In genomic region chr5:7856855-7857254, GRCh38 we compare ENCODE assay signal across 8 cellular contexts. TPM values are rescaled to one million over a fixed set of nuclear protein-coding genes. Genes with fewer than 3 reads are reported as not detected.
DNase-seq lines count a peak whose midpoint lies in the region; ATAC-seq, FAIRE-seq and TF ChIP-seq lines count a peak whose summit lies in the region.

No MANE protein-coding gene starts in this region.

- no peak for TF ChIP-seq EP300 in K562 (IDR thresholded peaks at IDR 0.05; ENCODE audit: low read length)
- TF ChIP-seq EP300 in upper lobe of left lung (IDR thresholded peaks at IDR 0.05): no peak

- H3K4me1 ChIP-seq in K562 (replicated peaks in 1 of 2; ENCODE audit: control insufficient read depth in 2 of 2, insufficient read depth in 2 of 2, low read length in 2 of 2) (peaks cover 0 to 10% of the 10 kb centered on the region in 2 experiments; a peak in 4 of 5 replicates), kidney (ENCODE audit: control insufficient read depth in 1 of 2, insufficient read depth in 1 of 2, low read depth in 1 of 2, low read length in 2 of 2) (peaks cover 0 to 2% of the 10 kb centered on the region in 2 donors), upper lobe of left lung (peaks cover 0 to 4% (median under 1%) of the 10 kb centered on the region in 4 donors)

- H3K79me2 ChIP-seq in K562 (ENCODE audit: control insufficient read depth, insufficient read depth, low read length): no peaks in the 10 kb centered on the region

- peak; percentile 42 for DNase-seq in DMS79 (lab: John Stamatoyannopoulos, UW)
- DNase-seq in HFF-Myc (ENCODE audit: extremely low read depth, low read depth): no peak
- DNase-seq in NCI-H748 treated with DMSO at 0.1 percent for 48 hours (lab: John Stamatoyannopoulos, UW): peak; percentile 84
- peak; percentile 34 to 67 (median 52) for DNase-seq in K562 (ENCODE audit: extremely low read depth in 1 of 4, low spot score in 3 of 4)
- no peak for DNase-seq in kidney
- no peak for DNase-seq in upper lobe of left lung
- DNase-seq in stimulated activated CD4-positive, alpha-beta T cell treated with anti-CD3 and anti-CD28 coated beads, Interleukin-12 subunit alpha, Interleukin-12 subunit beta, amount 100 ng/mL, for 4 hours: no peak

- H3K9me3 ChIP-seq in K562 (replicated peaks; ENCODE audit: control insufficient read depth, insufficient read depth, low read depth, low read length) (no peaks in the 10 kb centered on the region), kidney (ENCODE audit: control insufficient read depth in 1 of 2, low read length in 2 of 2) (no peaks in the 10 kb centered on the region), upper lobe of left lung (no peaks in the 10 kb centered on the region)

- intact Hi-C loops in K562 (cut with micrococcal nuclease) (loop anchor here (5.0 kb wide), 2 partner anchors 40 to 100 kb away; no protein-coding TSS in a partner anchor), kidney (cut with DNase I) (no loop called here)

- no peaks in the 10 kb centered on the region for H3K27me3 ChIP-seq in K562 (ENCODE audit: control insufficient read depth in 2 of 2, insufficient read depth in 2 of 2, low read length in 2 of 2)
- H3K27me3 ChIP-seq in upper lobe of left lung: no peaks in the 10 kb centered on the region

- BruUV-seq in K562 (replicated peaks; lab: Mats Ljungman, UMichigan): no TSS peak

- POLR2A ChIA-PET in K562 (lab: Yijun Ruan, JAX): interaction anchor here (0.8 kb wide), 1 partner anchor 12 kb away, joined by 3 read pairs; the partner anchor contains the start of genes FASTKD3 and MTRR

- peak; percentile 46 to 70 for TF ChIP-seq RAD21 in K562 (CRISPR knock-in tag; conservative IDR thresholded peaks at IDR 0.05 in 1 of 2, IDR thresholded peaks at IDR 0.05 in 1 of 2)

- H3K4me2 ChIP-seq in K562 (ENCODE audit: insufficient read depth, low read length): no peak overlapping the region

- no peak overlapping the region for H2AFZ ChIP-seq in K562 (ENCODE audit: low read depth, low read length)

- CTCF ChIA-PET in K562 (lab: Yijun Ruan, JAX; ENCODE audit: low intra/inter-chr PET ratio): interaction anchor here (0.7 kb wide), 1 partner anchor 41 kb away, joined by 3 read pairs; no protein-coding TSS in a partner anchor

- H3K4me3 ChIP-seq in HFF-Myc (replicated peaks; ENCODE audit: low read depth, low read length): no peak overlapping the region
- no peak overlapping the region for H3K4me3 ChIP-seq in K562
- H3K4me3 ChIP-seq in kidney (ENCODE audit: low read length in 2 of 2): no peak overlapping the region
- H3K4me3 ChIP-seq in upper lobe of left lung: no peak overlapping the region

- H3K27ac ChIP-seq in K562 (ENCODE audit: extremely low read depth, low read depth, low read length) (no peak overlapping the region), kidney (ENCODE audit: low read depth in 2 of 2, low read length in 2 of 2) (no peak overlapping the region), upper lobe of left lung (no peak overlapping the region)

- FAIRE-seq in K562 (lab: Jason Lieb, UNC) (peak; percentile 78), kidney (lab: Jason Lieb, UNC) (no peak)

- TF ChIP-seq POLR2A in K562 (conservative IDR thresholded peaks at IDR 0.05) (no peak), upper lobe of left lung (IDR thresholded peaks at IDR 0.05) (no peak)

- peak; percentile 70 for TF ChIP-seq CTCF in HFF-Myc (IDR thresholded peaks at IDR 0.05; ENCODE audit: low read depth, low read length, missing control alignments)
- TF ChIP-seq CTCF in K562 (IDR thresholded peaks at IDR 0.05 in 2 of 3, conservative IDR thresholded peaks at IDR 0.05 in 1 of 3; ENCODE audit: insufficient read depth in 2 of 3, low read depth in 1 of 3, low read length in 3 of 3): peak; percentile 65 to 82 (median 78); a peak in 5 of 6 replicates
- peak; percentile 62 for TF ChIP-seq CTCF in kidney (IDR thresholded peaks at IDR 0.05; ENCODE audit: borderline replicate concordance, extremely low read depth, insufficient read depth)
- TF ChIP-seq CTCF in upper lobe of left lung (IDR thresholded peaks at IDR 0.05): peak in 5 of 6 experiments; percentile 34 to 49 (median 40)

- in situ Hi-C loops in K562 (cut with MboI): no loop called here

- peaks cover 30% of the 10 kb centered on the region for H3K36me3 ChIP-seq in K562 (ENCODE audit: control insufficient read depth, insufficient read depth, low read length)
- peaks cover 10 to 12% of the 10 kb centered on the region in 2 donors for H3K36me3 ChIP-seq in kidney (ENCODE audit: control insufficient read depth in 1 of 2, insufficient read depth in 2 of 2, low read length in 2 of 2)
- H3K36me3 ChIP-seq in upper lobe of left lung: peaks cover 15 to 45% (median 18%) of the 10 kb centered on the region in 4 donors

- no peaks in the 10 kb centered on the region for H3K9me1 ChIP-seq in K562 (ENCODE audit: control insufficient read depth, insufficient read depth, low read length)

- WGBS in K562 (ENCODE audit: insufficient coverage, low coverage, missing lambda C conversion rate): 72% methylated on average over 2 of the region's 2 CpGs
- 98 to 100% methylated on average over 2 of the region's 2 CpGs for WGBS in upper lobe of left lung, 2 donors

- H3K9ac ChIP-seq in K562 (ENCODE audit: insufficient read depth in 1 of 2, low read depth in 2 of 2, low read length in 2 of 2): no peak overlapping the region
- H3K9ac ChIP-seq in kidney (ENCODE audit: low read length in 2 of 2): no peak overlapping the region

- ATAC-seq in K562 (peak; percentile 94), upper lobe of left lung (ENCODE audit: low FRiP score in 2 of 2) (peak in 1 of 2 donors; percentile 69), HG02840 (IDR thresholded peaks at IDR 0.05; ENCODE audit: low FRiP score, unreplicated experiment) (no peak)

- H4K20me1 ChIP-seq in K562 (replicated peaks; ENCODE audit: control insufficient read depth, insufficient read depth, low read length): no peaks in the 10 kb centered on the region

RNA-seq across cellular contexts. Expression of gene CFAP90, which starts 5.9 kb away (rescaled TPM):
- total RNA-seq in K562 (2011; cell fraction: chromatin; rRNA removed; ENCODE audit: low replicate concordance): not detected in 2 replicates
- not detected in 2 replicates for total RNA-seq in K562 (2011; cell fraction: nucleolus; rRNA removed)
- total RNA-seq in K562 (2011; cell fraction: nucleoplasm; rRNA removed): not detected in 2 replicates
- total RNA-seq in K562 (2014; rRNA removed) (not detected in 2 replicates), K562 (2014; rRNA removed; fragmentation: Illumina TruSeq; extraction: Trizol) (not detected in 2 replicates), K562 (2015; rRNA removed; fragmentation: Illumina TruSeq; extraction: Trizol) (not detected in 2 replicates), K562 (2021) (not detected in 2 replicates), kidney (3.6 TPM), upper lobe of left lung (10 to 100 TPM in 1 of 6 donors, 1 to 10 TPM in 4, under 1 TPM in 1; 0.54 to 11.3 (median 6.0) TPM)
- polyA plus RNA-seq in K562 (2011; rRNA removed) (not detected in 2 replicates), K562 (2014; fragmentation: Illumina TruSeq; extraction: Trizol) (not detected in 2 replicates), K562 (2014; fragmentation: Nextera tagmentation; extraction: Ambion mirVana) (not detected), K562 (2014; rRNA removed) (not detected in 2 replicates), kidney (ENCODE audit: insufficient read depth, low read depth, low replicate concordance) (7.7 TPM)
- not detected in 2 replicates for polyA plus RNA-seq in K562 (2011; cell fraction: cytosol; rRNA removed)
- not detected in 2 replicates for polyA plus RNA-seq in K562 (2011; cell fraction: nucleus; rRNA removed)
- not detected in 2 replicates for polyA plus RNA-seq in K562 (2012)
- polyA minus RNA-seq in K562 (2011; rRNA and poly(A)+ RNA removed): not detected in 2 replicates
- not detected in 2 replicates for polyA minus RNA-seq in K562 (2011; cell fraction: cytosol; rRNA and poly(A)+ RNA removed)
- not detected in 2 replicates for polyA minus RNA-seq in K562 (2011; cell fraction: nucleus; rRNA and poly(A)+ RNA removed)

RNA-seq across cellular contexts. Expression of gene FASTKD3, which starts 12.0 kb away (rescaled TPM):
- 19.7 and 48.9 TPM in 2 replicates for total RNA-seq in K562 (2011; cell fraction: chromatin; rRNA removed; ENCODE audit: low replicate concordance)
- 10.4 and 11.2 TPM in 2 replicates for total RNA-seq in K562 (2011; cell fraction: nucleolus; rRNA removed)
- 16.4 and 16.6 TPM in 2 replicates for total RNA-seq in K562 (2011; cell fraction: nucleoplasm; rRNA removed)
- total RNA-seq in K562 (2014; rRNA removed) (13.7 and 17.1 TPM in 2 replicates), K562 (2014; rRNA removed; fragmentation: Illumina TruSeq; extraction: Trizol) (50.0 and 57.7 TPM in 2 replicates), K562 (2015; rRNA removed; fragmentation: Illumina TruSeq; extraction: Trizol) (44.0 and 47.5 TPM in 2 replicates), K562 (2021) (20.2 and 22.1 TPM in 2 replicates), kidney (11.3 TPM), upper lobe of left lung (10 to 100 TPM in 3 of 6 donors, 1 to 10 TPM in 3; 1.6 to 21.0 (median 10.6) TPM)
- polyA plus RNA-seq in K562 (2011; rRNA removed) (24.5 and 33.7 TPM in 2 replicates), K562 (2014; fragmentation: Illumina TruSeq; extraction: Trizol) (47.9 and 48.0 TPM in 2 replicates), K562 (2014; fragmentation: Nextera tagmentation; extraction: Ambion mirVana) (100 to 1,000 TPM; 127 to 149 TPM), K562 (2014; rRNA removed) (34.4 and 37.1 TPM in 2 replicates), kidney (ENCODE audit: insufficient read depth, low read depth, low replicate concordance) (15.3 TPM)
- 7.0 and 11.5 TPM in 2 replicates for polyA plus RNA-seq in K562 (2011; cell fraction: cytosol; rRNA removed)
- 19.1 and 22.9 TPM in 2 replicates for polyA plus RNA-seq in K562 (2011; cell fraction: nucleus; rRNA removed)
- 12.9 and 22.5 TPM in 2 replicates for polyA plus RNA-seq in K562 (2012)
- polyA minus RNA-seq in K562 (2011; rRNA and poly(A)+ RNA removed): 25.0 and 25.4 TPM in 2 replicates
- 5.3 and 5.9 TPM in 2 replicates for polyA minus RNA-seq in K562 (2011; cell fraction: cytosol; rRNA and poly(A)+ RNA removed)
- 15.2 and 24.5 TPM in 2 replicates for polyA minus RNA-seq in K562 (2011; cell fraction: nucleus; rRNA and poly(A)+ RNA removed)

RNA-seq across cellular contexts. Expression of gene MTRR, which starts 12.1 kb away (rescaled TPM):
- 141 and 235 TPM in 2 replicates for total RNA-seq in K562 (2011; cell fraction: chromatin; rRNA removed; ENCODE audit: low replicate concordance)
- 69.2 and 85.0 TPM in 2 replicates for total RNA-seq in K562 (2011; cell fraction: nucleolus; rRNA removed)
- 104 and 110 TPM in 2 replicates for total RNA-seq in K562 (2011; cell fraction: nucleoplasm; rRNA removed)
- 38.4 and 39.3 TPM in 2 replicates for total RNA-seq in K562 (2014; rRNA removed)
- 59.0 and 65.1 TPM in 2 replicates for total RNA-seq in K562 (2014; rRNA removed; fragmentation: Illumina TruSeq; extraction: Trizol)
- 65.0 and 68.0 TPM in 2 replicates for total RNA-seq in K562 (2015; rRNA removed; fragmentation: Illumina TruSeq; extraction: Trizol)
- total RNA-seq in K562 (2021): 69.6 and 73.5 TPM in 2 replicates
- 70.9 and 75.8 TPM in 2 replicates for polyA plus RNA-seq in K562 (2011; rRNA removed)
- 48.4 and 56.6 TPM in 2 replicates for polyA plus RNA-seq in K562 (2011; cell fraction: cytosol; rRNA removed)
- 220 and 222 TPM in 2 replicates for polyA plus RNA-seq in K562 (2011; cell fraction: nucleus; rRNA removed)
- polyA plus RNA-seq in K562 (2012): 25.4 and 48.8 TPM in 2 replicates
- polyA plus RNA-seq in K562 (2014; fragmentation: Illumina TruSeq; extraction: Trizol): 65.0 and 84.6 TPM in 2 replicates
- 10 to 100 TPM; 40.4 to 59.4 TPM for polyA plus RNA-seq in K562 (2014; fragmentation: Nextera tagmentation; extraction: Ambion mirVana)
- polyA plus RNA-seq in K562 (2014; rRNA removed): 66.2 and 76.1 TPM in 2 replicates
- 153 and 189 TPM in 2 replicates for polyA minus RNA-seq in K562 (2011; rRNA and poly(A)+ RNA removed)
- 30.7 and 53.2 TPM in 2 replicates for polyA minus RNA-seq in K562 (2011; cell fraction: cytosol; rRNA and poly(A)+ RNA removed)
- 180 and 255 TPM in 2 replicates for polyA minus RNA-seq in K562 (2011; cell fraction: nucleus; rRNA and poly(A)+ RNA removed)
- total RNA-seq in kidney: 75.8 TPM
- 19.6 TPM for polyA plus RNA-seq in kidney (ENCODE audit: insufficient read depth, low read depth, low replicate concordance)
- total RNA-seq in upper lobe of left lung: 100 to 1,000 TPM in 3 of 6 donors, 10 to 100 TPM in 3; 91.1 to 157 (median 105) TPM

Comparison
In these comparisons a context has a peak if more than half of its experiments do, and no peak if none do; other contexts are left out.
1. DNase-seq: peak in DMS79 (single experiment), NCI-H748 treated with DMSO at 0.1 percent for 48 hours (single experiment) and K562 (4 of 4); none in HFF-Myc (single experiment), kidney (single experiment), upper lobe of left lung (0 of 2) and stimulated activated CD4-positive, alpha-beta T cell treated with anti-CD3 and anti-CD28 coated beads, Interleukin-12 subunit alpha, Interleukin-12 subunit beta, amount 100 ng/mL, for 4 hours (single experiment).
2. Peak in every context shown above with its lines, with median percentiles within 50 percentile points of each other: CTCF ChIP-seq.